In the genomic region with DNA sequence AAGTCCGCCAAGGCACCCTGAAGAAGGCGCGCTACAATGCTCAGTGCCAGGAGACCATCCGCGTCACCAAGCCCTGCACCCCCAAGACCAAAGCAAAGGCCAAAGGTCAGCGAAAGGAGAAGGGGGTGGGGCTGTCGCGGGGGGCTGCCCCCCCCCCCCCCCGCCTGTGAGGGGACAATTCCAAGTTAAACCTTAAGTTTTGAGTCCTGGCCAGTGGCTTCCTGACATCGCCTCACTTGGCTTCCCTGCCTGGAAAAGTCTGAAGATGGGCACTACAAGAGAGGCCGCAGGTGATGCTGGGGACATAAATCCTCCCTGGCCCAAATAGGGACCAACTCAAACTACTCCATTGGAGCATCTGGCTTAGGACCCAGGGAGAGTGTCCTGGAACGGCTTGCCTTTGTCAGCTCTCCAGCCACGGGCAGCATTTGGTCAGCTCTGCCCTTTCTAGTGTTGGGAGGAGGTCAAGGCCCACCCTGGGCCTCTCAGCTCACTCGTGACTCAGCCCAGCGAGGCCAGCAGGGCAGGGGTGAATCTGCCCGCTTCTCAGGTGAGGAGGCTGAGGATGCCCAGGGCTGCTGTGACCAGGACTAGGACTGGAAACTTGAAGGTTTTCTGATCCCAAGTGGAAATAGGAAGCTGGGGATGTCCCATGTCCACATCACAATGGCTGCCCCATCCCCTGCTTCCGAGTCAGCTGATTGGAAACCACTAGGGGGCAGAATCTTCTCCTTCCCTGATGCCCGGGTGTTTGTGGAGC, we compare ENCODE assay signal across 2 cellular contexts.
TF ChIP-seq lines count a peak whose summit lies in the region.

No MANE protein-coding gene starts in this region.

TF ChIP-seq in HEK293, 187 proteins besides CTCF, POLR2A, EP300 and RAD21 (continues in another document):
- TF ChIP-seq ZNF837 (tag by site-specific recombination; IDR thresholded peaks at IDR 0.05) (no peak), WT1 (tag by site-specific recombination; IDR thresholded peaks at IDR 0.05) (no peak), KLF10 (tag by site-specific recombination; IDR thresholded peaks at IDR 0.05) (no peak), ZNF623 (tag by site-specific recombination; IDR thresholded peaks at IDR 0.05) (no peak), ZNF202 (tag by site-specific recombination; IDR thresholded peaks at IDR 0.05; ENCODE audit: borderline replicate concordance) (no peak), EGR2 (tag by site-specific recombination; IDR thresholded peaks at IDR 0.05; ENCODE audit: low read depth) (no peak), ZNF660 (tag by site-specific recombination; IDR thresholded peaks at IDR 0.05) (peak; percentile 13; the same call in 1 of the 2 replicates), ZNF529 (tag by site-specific recombination; IDR thresholded peaks at IDR 0.05; ENCODE audit: insufficient replicate concordance) (no peak), ZNF184 (tag by site-specific recombination; IDR thresholded peaks at IDR 0.05) (no peak), ZNF169 (tag by site-specific recombination; IDR thresholded peaks at IDR 0.05) (no peak), ZNF664 (tag by site-specific recombination; IDR thresholded peaks at IDR 0.05) (no peak), ZNF626 (tag by site-specific recombination; IDR thresholded peaks at IDR 0.05) (no peak), ZNF248 (tag by site-specific recombination; IDR thresholded peaks at IDR 0.05) (no peak), ZXDB (tag by site-specific recombination; IDR thresholded peaks at IDR 0.05) (no peak), ZNF423 (tag by site-specific recombination; IDR thresholded peaks at IDR 0.05) (no peak), SALL2 (tag by site-specific recombination; IDR thresholded peaks at IDR 0.05; ENCODE audit: borderline replicate concordance) (no peak), REPIN1 (tag by site-specific recombination; IDR thresholded peaks at IDR 0.05; ENCODE audit: low read depth) (no peak), SP7 (tag by site-specific recombination; IDR thresholded peaks at IDR 0.05) (no peak), RBAK (tag by site-specific recombination; IDR thresholded peaks at IDR 0.05) (no peak)
- TF ChIP-seq, protein P1, sequence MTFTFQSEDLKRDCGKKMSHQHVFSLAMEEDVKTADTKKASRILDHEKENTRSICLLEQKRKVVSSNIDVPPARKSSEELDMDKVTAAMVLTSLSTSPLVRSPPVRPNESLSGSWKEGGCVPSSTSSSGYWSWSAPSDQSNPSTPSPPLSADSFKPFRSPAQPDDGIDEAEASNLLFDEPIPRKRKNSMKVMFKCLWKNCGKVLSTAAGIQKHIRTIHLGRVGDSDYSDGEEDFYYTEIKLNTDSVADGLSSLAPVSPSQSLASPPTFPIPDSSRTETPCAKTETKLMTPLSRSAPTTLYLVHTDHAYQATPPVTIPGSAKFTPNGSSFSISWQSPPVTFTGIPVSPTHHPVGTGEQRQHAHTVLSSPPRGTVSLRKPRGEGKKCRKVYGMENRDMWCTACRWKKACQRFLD (tag by site-specific recombination; IDR thresholded peaks at IDR 0.05), result no peak
- TF ChIP-seq, protein P2, sequence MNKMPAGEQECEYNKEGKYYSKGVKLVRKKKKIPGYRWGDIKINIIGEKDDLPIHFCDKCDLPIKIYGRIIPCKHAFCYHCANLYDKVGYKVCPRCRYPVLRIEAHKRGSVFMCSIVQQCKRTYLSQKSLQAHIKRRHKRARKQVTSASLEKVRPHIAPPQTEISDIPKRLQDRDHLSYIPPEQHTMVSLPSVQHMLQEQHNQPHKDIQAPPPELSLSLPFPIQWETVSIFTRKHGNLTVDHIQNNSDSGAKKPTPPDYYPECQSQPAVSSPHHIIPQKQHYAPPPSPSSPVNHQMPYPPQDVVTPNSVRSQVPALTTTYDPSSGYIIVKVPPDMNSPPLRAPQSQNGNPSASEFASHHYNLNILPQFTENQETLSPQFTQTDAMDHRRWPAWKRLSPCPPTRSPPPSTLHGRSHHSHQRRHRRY (tag by site-specific recombination; IDR thresholded peaks at IDR 0.05), result no peak
- TF ChIP-seq, protein P3, sequence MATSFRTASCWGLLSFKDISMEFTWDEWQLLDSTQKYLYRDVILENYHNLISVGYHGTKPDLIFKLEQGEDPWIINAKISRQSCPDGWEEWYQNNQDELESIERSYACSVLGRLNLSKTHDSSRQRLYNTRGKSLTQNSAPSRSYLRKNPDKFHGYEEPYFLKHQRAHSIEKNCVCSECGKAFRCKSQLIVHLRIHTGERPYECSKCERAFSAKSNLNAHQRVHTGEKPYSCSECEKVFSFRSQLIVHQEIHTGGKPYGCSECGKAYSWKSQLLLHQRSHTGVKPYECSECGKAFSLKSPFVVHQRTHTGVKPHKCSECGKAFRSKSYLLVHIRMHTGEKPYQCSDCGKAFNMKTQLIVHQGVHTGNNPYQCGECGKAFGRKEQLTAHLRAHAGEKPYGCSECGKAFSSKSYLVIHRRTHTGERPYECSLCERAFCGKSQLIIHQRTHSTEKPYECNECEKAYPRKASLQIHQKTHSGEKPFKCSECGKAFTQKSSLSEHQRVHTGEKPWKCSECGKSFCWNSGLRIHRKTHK (tag by site-specific recombination; IDR thresholded peaks at IDR 0.05), result no peak
- TF ChIP-seq, protein P4, sequence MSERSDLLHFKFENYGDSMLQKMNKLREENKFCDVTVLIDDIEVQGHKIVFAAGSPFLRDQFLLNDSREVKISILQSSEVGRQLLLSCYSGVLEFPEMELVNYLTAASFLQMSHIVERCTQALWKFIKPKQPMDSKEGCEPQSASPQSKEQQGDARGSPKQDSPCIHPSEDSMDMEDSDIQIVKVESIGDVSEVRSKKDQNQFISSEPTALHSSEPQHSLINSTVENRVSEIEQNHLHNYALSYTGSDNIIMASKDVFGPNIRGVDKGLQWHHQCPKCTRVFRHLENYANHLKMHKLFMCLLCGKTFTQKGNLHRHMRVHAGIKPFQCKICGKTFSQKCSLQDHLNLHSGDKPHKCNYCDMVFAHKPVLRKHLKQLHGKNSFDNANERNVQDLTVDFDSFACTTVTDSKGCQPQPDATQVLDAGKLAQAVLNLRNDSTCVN (tag by site-specific recombination; optimal IDR thresholded peaks at IDR 0.05), result no peak
- TF ChIP-seq, protein P5, sequence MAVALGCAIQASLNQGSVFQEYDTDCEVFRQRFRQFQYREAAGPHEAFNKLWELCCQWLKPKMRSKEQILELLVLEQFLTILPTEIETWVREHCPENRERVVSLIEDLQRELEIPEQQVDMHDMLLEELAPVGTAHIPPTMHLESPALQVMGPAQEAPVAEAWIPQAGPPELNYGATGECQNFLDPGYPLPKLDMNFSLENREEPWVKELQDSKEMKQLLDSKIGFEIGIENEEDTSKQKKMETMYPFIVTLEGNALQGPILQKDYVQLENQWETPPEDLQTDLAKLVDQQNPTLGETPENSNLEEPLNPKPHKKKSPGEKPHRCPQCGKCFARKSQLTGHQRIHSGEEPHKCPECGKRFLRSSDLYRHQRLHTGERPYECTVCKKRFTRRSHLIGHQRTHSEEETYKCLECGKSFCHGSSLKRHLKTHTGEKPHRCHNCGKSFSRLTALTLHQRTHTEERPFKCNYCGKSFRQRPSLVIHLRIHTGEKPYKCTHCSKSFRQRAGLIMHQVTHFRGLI (tag by site-specific recombination; IDR thresholded peaks at IDR 0.05), result no peak
- TF ChIP-seq, protein P6, sequence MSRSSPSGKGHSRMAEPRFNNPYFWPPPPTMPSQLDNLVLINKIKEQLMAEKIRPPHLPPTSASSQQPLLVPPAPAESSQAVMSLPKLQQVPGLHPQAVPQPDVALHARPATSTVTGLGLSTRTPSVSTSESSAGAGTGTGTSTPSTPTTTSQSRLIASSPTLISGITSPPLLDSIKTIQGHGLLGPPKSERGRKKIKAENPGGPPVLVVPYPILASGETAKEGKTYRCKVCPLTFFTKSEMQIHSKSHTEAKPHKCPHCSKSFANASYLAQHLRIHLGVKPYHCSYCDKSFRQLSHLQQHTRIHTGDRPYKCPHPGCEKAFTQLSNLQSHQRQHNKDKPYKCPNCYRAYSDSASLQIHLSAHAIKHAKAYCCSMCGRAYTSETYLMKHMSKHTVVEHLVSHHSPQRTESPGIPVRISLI (tag by site-specific recombination; IDR thresholded peaks at IDR 0.05), result no peak

TF ChIP-seq in SK-N-SH, 30 proteins besides CTCF, POLR2A, EP300 and RAD21:
- TF ChIP-seq SMC3 (IDR thresholded peaks at IDR 0.05; ENCODE audit: low read depth, low read length), result peak; percentile 33
- TF ChIP-seq FOSL2 (IDR thresholded peaks at IDR 0.05; ENCODE audit: borderline replicate concordance, low read depth), result no peak
- TF ChIP-seq, protein P7, sequence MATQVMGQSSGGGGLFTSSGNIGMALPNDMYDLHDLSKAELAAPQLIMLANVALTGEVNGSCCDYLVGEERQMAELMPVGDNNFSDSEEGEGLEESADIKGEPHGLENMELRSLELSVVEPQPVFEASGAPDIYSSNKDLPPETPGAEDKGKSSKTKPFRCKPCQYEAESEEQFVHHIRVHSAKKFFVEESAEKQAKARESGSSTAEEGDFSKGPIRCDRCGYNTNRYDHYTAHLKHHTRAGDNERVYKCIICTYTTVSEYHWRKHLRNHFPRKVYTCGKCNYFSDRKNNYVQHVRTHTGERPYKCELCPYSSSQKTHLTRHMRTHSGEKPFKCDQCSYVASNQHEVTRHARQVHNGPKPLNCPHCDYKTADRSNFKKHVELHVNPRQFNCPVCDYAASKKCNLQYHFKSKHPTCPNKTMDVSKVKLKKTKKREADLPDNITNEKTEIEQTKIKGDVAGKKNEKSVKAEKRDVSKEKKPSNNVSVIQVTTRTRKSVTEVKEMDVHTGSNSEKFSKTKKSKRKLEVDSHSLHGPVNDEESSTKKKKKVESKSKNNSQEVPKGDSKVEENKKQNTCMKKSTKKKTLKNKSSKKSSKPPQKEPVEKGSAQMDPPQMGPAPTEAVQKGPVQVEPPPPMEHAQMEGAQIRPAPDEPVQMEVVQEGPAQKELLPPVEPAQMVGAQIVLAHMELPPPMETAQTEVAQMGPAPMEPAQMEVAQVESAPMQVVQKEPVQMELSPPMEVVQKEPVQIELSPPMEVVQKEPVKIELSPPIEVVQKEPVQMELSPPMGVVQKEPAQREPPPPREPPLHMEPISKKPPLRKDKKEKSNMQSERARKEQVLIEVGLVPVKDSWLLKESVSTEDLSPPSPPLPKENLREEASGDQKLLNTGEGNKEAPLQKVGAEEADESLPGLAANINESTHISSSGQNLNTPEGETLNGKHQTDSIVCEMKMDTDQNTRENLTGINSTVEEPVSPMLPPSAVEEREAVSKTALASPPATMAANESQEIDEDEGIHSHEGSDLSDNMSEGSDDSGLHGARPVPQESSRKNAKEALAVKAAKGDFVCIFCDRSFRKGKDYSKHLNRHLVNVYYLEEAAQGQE (IDR thresholded peaks at IDR 0.05; ENCODE audit: low read depth, low read length), result no peak
- TF ChIP-seq JUND (IDR thresholded peaks at IDR 0.05), result no peak
- no peak for TF ChIP-seq NFIC (IDR thresholded peaks at IDR 0.05; ENCODE audit: borderline replicate concordance)
- TF ChIP-seq MXI1 (IDR thresholded peaks at IDR 0.05; ENCODE audit: low read depth, low read length), result peak; percentile 27; the same call in 1 of the 2 replicates
- no peak for TF ChIP-seq RCOR1 (IDR thresholded peaks at IDR 0.05; ENCODE audit: low read length)
- TF ChIP-seq YY1 (IDR thresholded peaks at IDR 0.05; ENCODE audit: low read depth), result peak; percentile 75; the same call in 1 of the 2 replicates
- TF ChIP-seq, protein P8, sequence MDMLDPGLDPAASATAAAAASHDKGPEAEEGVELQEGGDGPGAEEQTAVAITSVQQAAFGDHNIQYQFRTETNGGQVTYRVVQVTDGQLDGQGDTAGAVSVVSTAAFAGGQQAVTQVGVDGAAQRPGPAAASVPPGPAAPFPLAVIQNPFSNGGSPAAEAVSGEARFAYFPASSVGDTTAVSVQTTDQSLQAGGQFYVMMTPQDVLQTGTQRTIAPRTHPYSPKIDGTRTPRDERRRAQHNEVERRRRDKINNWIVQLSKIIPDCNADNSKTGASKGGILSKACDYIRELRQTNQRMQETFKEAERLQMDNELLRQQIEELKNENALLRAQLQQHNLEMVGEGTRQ (IDR thresholded peaks at IDR 0.05; ENCODE audit: borderline replicate concordance, low read depth, low read length), result no peak
- TF ChIP-seq RXRA (IDR thresholded peaks at IDR 0.05; ENCODE audit: borderline replicate concordance, low read depth), result no peak
- TF ChIP-seq, protein P9, sequence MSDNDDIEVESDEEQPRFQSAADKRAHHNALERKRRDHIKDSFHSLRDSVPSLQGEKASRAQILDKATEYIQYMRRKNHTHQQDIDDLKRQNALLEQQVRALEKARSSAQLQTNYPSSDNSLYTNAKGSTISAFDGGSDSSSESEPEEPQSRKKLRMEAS (IDR thresholded peaks at IDR 0.05; ENCODE audit: low read depth), result no peak
- TF ChIP-seq GATA2 (CRISPR knock-in tag; IDR thresholded peaks at IDR 0.05), result no peak
- TF ChIP-seq RFX5 (IDR thresholded peaks at IDR 0.05; ENCODE audit: low read length), result no peak
- TF ChIP-seq TEAD4 (IDR thresholded peaks at IDR 0.05; ENCODE audit: borderline replicate concordance, insufficient read depth), result no peak
- no peak for TF ChIP-seq TCF12 (IDR thresholded peaks at IDR 0.05)
- no peak for TF ChIP-seq GABPA (IDR thresholded peaks at IDR 0.05; ENCODE audit: low read depth)
